ENCODE assay signal across 8 cellular contexts in genomic region chr2:96762529-96763253, GRCh38. TPM values are rescaled to one million over a fixed set of nuclear protein-coding genes. Genes with fewer than 3 reads are reported as not detected.
A peak's percentile ranks its signal among the peaks of the same experiment; 100 is the strongest.
DNase-seq lines count a peak whose midpoint lies in the region; ATAC-seq and TF ChIP-seq lines count a peak whose summit lies in the region.

No MANE protein-coding gene starts in this region.

- H3K27ac ChIP-seq in right atrium auricular region, result peak overlapping the region; percentile 37 to 52
- peak overlapping the region in 3 of 4 donors; percentile 35 to 72 (median 64) for H3K27ac ChIP-seq in gastroesophageal sphincter
- peak overlapping the region in 15 of 21 experiments; percentile 1 to 58 (median 34) for H3K27ac ChIP-seq in skin epidermis

- H3K4me1 ChIP-seq in right atrium auricular region (peaks cover 0 to 43% of the 10 kb centered on the region in 2 donors), gastroesophageal sphincter (peaks cover 0 to 64% (median 26%) of the 10 kb centered on the region in 3 donors)

- 27 to 73% methylated on average over 3 to 13 of the region's 14 CpGs for WGBS in gastroesophageal sphincter (ENCODE audit: low coverage in 1 of 2), 2 donors

- TF ChIP-seq EP300 in gastroesophageal sphincter (IDR thresholded peaks at IDR 0.05), result no peak

- TF ChIP-seq POLR2A in gastroesophageal sphincter (IDR thresholded peaks at IDR 0.05), result no peak

- H3K36me3 ChIP-seq in right atrium auricular region (no peaks in the 10 kb centered on the region), gastroesophageal sphincter (no peaks in the 10 kb centered on the region)

- no peaks in the 10 kb centered on the region for H3K27me3 ChIP-seq in right atrium auricular region
- H3K27me3 ChIP-seq in gastroesophageal sphincter, result no peaks in the 10 kb centered on the region

- H3K9me3 ChIP-seq in right atrium auricular region (no peaks in the 10 kb centered on the region), gastroesophageal sphincter (no peaks in the 10 kb centered on the region)

- TF ChIP-seq CTCF in right atrium auricular region (IDR thresholded peaks at IDR 0.05), result no peak
- peak in 1 of 4 experiments; percentile 7 for TF ChIP-seq CTCF in gastroesophageal sphincter (IDR thresholded peaks at IDR 0.05)

- H3K4me3 ChIP-seq in right atrium auricular region (peak overlapping the region; percentile 28 to 37), gastroesophageal sphincter (peak overlapping the region; percentile 21 to 64), skin epidermis (peak overlapping the region; percentile 18 to 62 (median 26))

- no peak for ATAC-seq in left ventricle myocardium superior
- ATAC-seq in gastroesophageal sphincter, result no peak
- ATAC-seq in GM21529 (IDR thresholded peaks at IDR 0.05; ENCODE audit: unreplicated experiment), result no peak
- no peak for ATAC-seq in HG03520 (IDR thresholded peaks at IDR 0.05; ENCODE audit: unreplicated experiment)

- DNase-seq in right atrium auricular region (ENCODE audit: low spot score) (no peak), left ventricle myocardium superior (no peak), SW480 (ENCODE audit: low spot score) (peak; percentile 28)
- no peak for DNase-seq in effector CD4-positive, alpha-beta T cell

- intact Hi-C loops in left ventricle myocardium superior (cut with micrococcal nuclease), result no loop called here

RNA-seq across cellular contexts. Expression of gene CNNM4, which starts 2.0 kb away (rescaled TPM):
- total RNA-seq in right atrium auricular region, result 10 to 100 TPM; 22.1 to 22.2 TPM
- total RNA-seq in left ventricle myocardium superior, result 30.8 TPM
- total RNA-seq in gastroesophageal sphincter, result 1 to 10 TPM; 2.7 to 6.1 (median 5.5) TPM

RNA-seq across cellular contexts. Expression of gene LMAN2L, which starts 22.8 kb away (rescaled TPM):
- total RNA-seq in right atrium auricular region (10 to 100 TPM; 13.6 to 15.6 TPM), left ventricle myocardium superior (25.5 TPM), gastroesophageal sphincter (10 to 100 TPM; 18.1 to 22.9 (median 21.5) TPM)

RNA-seq across cellular contexts. Expression of gene CNNM3, which starts 53.4 kb away (rescaled TPM):
- total RNA-seq in right atrium auricular region (1 to 10 TPM; 4.2 to 7.9 TPM), left ventricle myocardium superior (16.8 TPM), gastroesophageal sphincter (10 to 100 TPM; 10.4 to 21.6 (median 18.9) TPM)
